Comparison of ENCODE assay signal across 21 cellular contexts in the genomic region with DNA sequence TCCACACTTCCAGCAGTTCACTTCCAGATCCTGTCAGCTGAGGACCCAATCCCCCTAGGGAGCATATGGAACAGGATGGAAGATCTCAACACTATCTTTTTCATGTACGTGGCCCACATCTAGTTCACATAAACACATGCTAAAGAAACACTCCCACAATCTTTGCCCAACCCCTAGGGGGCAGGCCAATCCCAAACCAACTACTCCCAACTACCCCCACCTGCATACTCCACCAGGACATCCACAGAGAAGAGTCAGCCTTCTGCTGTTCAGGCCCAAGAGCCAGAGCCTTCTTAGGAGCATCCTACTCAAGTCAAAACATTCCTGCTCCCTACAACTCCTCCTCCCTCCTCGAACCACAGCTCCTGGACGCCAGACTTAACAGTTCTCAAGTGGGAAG. TPM values are rescaled to one million over a fixed set of nuclear protein-coding genes. Genes with fewer than 3 reads are reported as not detected.
DNase-seq lines count a peak whose midpoint lies in the region; ATAC-seq and TF ChIP-seq lines count a peak whose summit lies in the region.
"Had no signal": no experiment of that assay in that cellular context is flagged by ENCODE, and none has a peak within 500 bp of the region (broad histone marks: within the 10 kb centered on the region; RNA-seq: fewer than 3 reads in every experiment).

No MANE protein-coding gene starts in this region.

- no peak for TF ChIP-seq POLR2A in heart left ventricle (IDR thresholded peaks at IDR 0.05)

- H3K27me3 ChIP-seq in HUES6 (ENCODE audit: control insufficient read depth, insufficient read depth, low read length) (peaks cover 2% of the 10 kb centered on the region; the same call in 1 of the 2 replicates), heart left ventricle (no peaks in the 10 kb centered on the region), left ventricle myocardium inferior (ENCODE audit: low read depth) (no peaks in the 10 kb centered on the region)
- H3K27me3 ChIP-seq: left lung, ovary had no signal

- H3K27ac ChIP-seq in HUES6 (ENCODE audit: low read depth, low read length) (no peak overlapping the region), heart left ventricle (no peak overlapping the region), left ventricle myocardium inferior (replicated peaks) (no peak overlapping the region)
- H3K27ac ChIP-seq: left lung, ovary had no signal

- H3K9me3 ChIP-seq in HUES6 (ENCODE audit: control insufficient read depth, insufficient read depth, low read depth, low read length) (no peaks in the 10 kb centered on the region), heart left ventricle (no peaks in the 10 kb centered on the region), left ventricle myocardium inferior (replicated peaks) (no peaks in the 10 kb centered on the region)
- H3K9me3 ChIP-seq: left lung, ovary had no signal

- whole genome bisulfite sequencing in heart left ventricle, 4 donors: 40 to 59% (median 47%) methylated on average over 3 of the region's 3 CpGs

- H3K4me3 Mint-ChIP-seq in mesothelial cell of epicardium: no peak overlapping the region
- H3K4me3 Mint-ChIP-seq: activated CD4-positive, alpha-beta T cell treated with anti-CD3 and anti-CD28 coated beads for 36 hours; CD8-positive, alpha-beta memory T cell; stimulated activated memory B cell treated with anti-CD40 and anti-IgM and Interleukin-4, amounts not matched to agents 10 μg/mL and 1 μg/mL and 100 μg/mL, for 72 hours had no signal

- peak overlapping the region; percentile 39 for H3K9ac ChIP-seq in HUES6 (ENCODE audit: low read length)

- no peak for ATAC-seq in heart left ventricle
- ATAC-seq: activated CD4-positive, alpha-beta T cell treated with anti-CD3 and anti-CD28 coated beads for 36 hours; stimulated activated memory B cell treated with anti-CD40 and anti-IgM and Interleukin-4, amounts not matched to agents 10 μg/mL and 1 μg/mL and 100 μg/mL, for 72 hours had no signal

- TF ChIP-seq CTCF in GM12864 (IDR thresholded peaks at IDR 0.05; ENCODE audit: low read depth, low read length, missing control alignments): peak; percentile 32
- peak; percentile 30 for TF ChIP-seq CTCF in epithelial cell of proximal tubule (conservative IDR thresholded peaks at IDR 0.05; ENCODE audit: low read depth, low read length)
- TF ChIP-seq CTCF in mesothelial cell of epicardium (IDR thresholded peaks at IDR 0.05; ENCODE audit: unreplicated experiment): peak; percentile 20
- TF ChIP-seq CTCF in heart left ventricle (IDR thresholded peaks at IDR 0.05): no peak
- no peak for TF ChIP-seq CTCF in left ventricle myocardium inferior (IDR thresholded peaks at IDR 0.05; ENCODE audit: borderline replicate concordance)

- H3K27me3 Mint-ChIP-seq in mesothelial cell of epicardium (ENCODE audit: low read depth): peaks cover 68% of the 10 kb centered on the region
- H3K27me3 Mint-ChIP-seq: activated CD4-positive, alpha-beta T cell treated with anti-CD3 and anti-CD28 coated beads for 36 hours had no signal

- H3K36me3 ChIP-seq in HUES6 (ENCODE audit: control insufficient read depth, insufficient read depth, low read length) (no peaks in the 10 kb centered on the region), heart left ventricle (no peaks in the 10 kb centered on the region), left ventricle myocardium inferior (no peaks in the 10 kb centered on the region)
- H3K36me3 ChIP-seq: left lung, ovary had no signal

- H3K4me3 ChIP-seq in GM12864 (ENCODE audit: low read depth, low read length) (no peak overlapping the region), HUES6 (ENCODE audit: low read depth, low read length) (no peak overlapping the region), epithelial cell of proximal tubule (ENCODE audit: low read depth, low read length) (no peak overlapping the region), heart left ventricle (no peak overlapping the region), left ventricle myocardium inferior (no peak overlapping the region)
- H3K4me3 ChIP-seq: left lung, ovary had no signal

- H3K4me1 ChIP-seq in HUES6 (ENCODE audit: control insufficient read depth, insufficient read depth, low read length) (peaks cover 26% of the 10 kb centered on the region), heart left ventricle (peaks cover 0 to 11% (median 0%) of the 10 kb centered on the region in 12 donors), left ventricle myocardium inferior (peaks cover 13% of the 10 kb centered on the region)
- H3K4me1 ChIP-seq: left lung had no signal

- DNase-seq in GM12864 (ENCODE audit: low read depth) (no peak), epithelial cell of proximal tubule (ENCODE audit: low read depth) (no peak), mesothelial cell of epicardium (ENCODE audit: low spot score in 2 of 2, unreplicated experiment in 2 of 2) (no peak), heart left ventricle (no peak), glomerular visceral epithelial cell (ENCODE audit: extremely low spot score) (no peak), left ventricle myocardium inferior (no peak), NCI-H2107 (lab: John Stamatoyannopoulos, UW) (no peak)
- DNase-seq: activated CD4-positive, alpha-beta T cell treated with anti-CD3 and anti-CD28 coated beads for 36 hours; activated effector memory CD4-positive, alpha-beta T cell treated with Interleukin-2 at 50 U/mL for 16 hours; CD8-positive, alpha-beta memory T cell; cortex of kidney; HCEC 1CT; left lung; NCI-H1694 treated with DMSO at 0.1 percent for 48 hours; NCI-H226; ovary; RPMI8226 had no signal

- no peaks in the 10 kb centered on the region for H3K36me3 Mint-ChIP-seq in mesothelial cell of epicardium
- H3K36me3 Mint-ChIP-seq: CD8-positive, alpha-beta memory T cell; stimulated activated memory B cell treated with anti-CD40 and anti-IgM and Interleukin-4, amounts not matched to agents 10 μg/mL and 1 μg/mL and 100 μg/mL, for 72 hours had no signal

- H3K4me1 Mint-ChIP-seq in mesothelial cell of epicardium: no peaks in the 10 kb centered on the region
- H3K4me1 Mint-ChIP-seq: activated CD4-positive, alpha-beta T cell treated with anti-CD3 and anti-CD28 coated beads for 36 hours; CD8-positive, alpha-beta memory T cell; stimulated activated memory B cell treated with anti-CD40 and anti-IgM and Interleukin-4, amounts not matched to agents 10 μg/mL and 1 μg/mL and 100 μg/mL, for 72 hours had no signal

- no peaks in the 10 kb centered on the region for H3K9me3 Mint-ChIP-seq in mesothelial cell of epicardium
- H3K9me3 Mint-ChIP-seq: stimulated activated memory B cell treated with anti-CD40 and anti-IgM and Interleukin-4, amounts not matched to agents 10 μg/mL and 1 μg/mL and 100 μg/mL, for 72 hours had no signal

- no peak overlapping the region for H3K27ac Mint-ChIP-seq in mesothelial cell of epicardium
- H3K27ac Mint-ChIP-seq: activated CD4-positive, alpha-beta T cell treated with anti-CD3 and anti-CD28 coated beads for 36 hours; stimulated activated memory B cell treated with anti-CD40 and anti-IgM and Interleukin-4, amounts not matched to agents 10 μg/mL and 1 μg/mL and 100 μg/mL, for 72 hours had no signal

- intact Hi-C loops in heart left ventricle (cut with DNase I): no loop called here
- intact Hi-C loops in left ventricle myocardium inferior (cut with micrococcal nuclease): no loop called here

RNA-seq across cellular contexts. Expression of a gene that starts 5.6 kb away (rescaled TPM):
- total RNA-seq in epithelial cell of proximal tubule (not detected in 2 replicates), mesothelial cell of epicardium (0.07 TPM in 2 of 3 replicates, not detected in the other), heart left ventricle (under 1 TPM in 6 of 9 donors, not detected in 3; 0.09 to 0.67 (median 0.27) TPM), left ventricle myocardium inferior (0.36 TPM)
- polyA plus RNA-seq in heart left ventricle: under 1 TPM; 0.04 to 0.08 TPM
- total RNA-seq: activated CD4-positive, alpha-beta T cell treated with anti-CD3 and anti-CD28 coated beads for 36 hours; bronchial epithelial cell; CD8-positive, alpha-beta memory T cell; myocyte had no signal
- polyA plus RNA-seq: CD8-positive, alpha-beta memory T cell had no signal

Comparison
In these comparisons a context has a peak if more than half of its experiments do, and no peak if none do; other contexts are left out.
1. CTCF ChIP-seq: peak in GM12864 (single experiment), epithelial cell of proximal tubule (single experiment) and mesothelial cell of epicardium (single experiment); none in heart left ventricle (0 of 12) and left ventricle myocardium inferior (single experiment).